ENCODE assay signal across 8 cellular contexts in the genomic region with DNA sequence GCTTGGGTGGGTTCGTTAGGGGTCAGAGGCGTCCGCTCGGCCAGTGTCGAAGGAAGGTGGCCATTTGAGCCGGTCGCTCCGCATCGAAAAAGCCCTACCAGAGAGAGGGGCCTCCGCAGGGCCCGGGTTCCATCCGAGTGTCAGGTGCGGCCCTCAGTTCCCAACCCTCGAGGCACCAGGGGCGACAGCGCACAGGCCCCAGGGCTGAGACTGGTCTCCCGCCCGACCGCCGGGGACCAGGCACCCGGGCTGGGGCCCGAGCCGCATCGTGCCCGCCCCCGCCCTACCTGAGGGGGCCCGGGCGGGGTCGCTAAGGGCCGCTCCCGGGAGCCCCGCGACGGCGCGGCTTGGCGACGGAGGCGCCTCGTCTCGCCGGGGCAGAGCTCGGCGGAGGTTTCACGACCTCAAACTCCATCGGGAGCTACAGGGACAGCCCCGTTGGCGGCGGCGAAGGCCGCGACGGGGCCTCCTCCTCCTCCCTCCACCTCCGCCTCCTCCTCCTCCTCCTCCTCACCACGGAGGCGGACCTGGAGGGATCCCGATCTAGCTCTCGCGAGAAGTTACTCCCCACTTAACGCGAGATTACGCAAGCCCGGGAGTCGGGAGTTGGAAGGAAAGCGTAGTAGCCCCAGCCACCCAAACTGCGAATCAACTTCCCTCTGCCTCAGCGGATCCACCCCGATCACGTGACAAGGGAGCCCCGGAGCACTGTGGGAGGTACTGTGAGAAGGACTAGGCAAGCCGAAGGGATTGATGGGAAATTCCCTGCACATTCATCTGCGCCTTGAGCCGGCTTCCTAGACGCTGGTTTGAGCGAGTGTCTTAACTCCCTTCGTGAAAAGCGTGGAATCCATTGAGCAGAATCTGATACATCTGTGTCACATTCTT.
DNase-seq lines count a peak whose midpoint lies in the region; ATAC-seq and TF ChIP-seq lines count a peak whose summit lies in the region.

A gene with protein sequence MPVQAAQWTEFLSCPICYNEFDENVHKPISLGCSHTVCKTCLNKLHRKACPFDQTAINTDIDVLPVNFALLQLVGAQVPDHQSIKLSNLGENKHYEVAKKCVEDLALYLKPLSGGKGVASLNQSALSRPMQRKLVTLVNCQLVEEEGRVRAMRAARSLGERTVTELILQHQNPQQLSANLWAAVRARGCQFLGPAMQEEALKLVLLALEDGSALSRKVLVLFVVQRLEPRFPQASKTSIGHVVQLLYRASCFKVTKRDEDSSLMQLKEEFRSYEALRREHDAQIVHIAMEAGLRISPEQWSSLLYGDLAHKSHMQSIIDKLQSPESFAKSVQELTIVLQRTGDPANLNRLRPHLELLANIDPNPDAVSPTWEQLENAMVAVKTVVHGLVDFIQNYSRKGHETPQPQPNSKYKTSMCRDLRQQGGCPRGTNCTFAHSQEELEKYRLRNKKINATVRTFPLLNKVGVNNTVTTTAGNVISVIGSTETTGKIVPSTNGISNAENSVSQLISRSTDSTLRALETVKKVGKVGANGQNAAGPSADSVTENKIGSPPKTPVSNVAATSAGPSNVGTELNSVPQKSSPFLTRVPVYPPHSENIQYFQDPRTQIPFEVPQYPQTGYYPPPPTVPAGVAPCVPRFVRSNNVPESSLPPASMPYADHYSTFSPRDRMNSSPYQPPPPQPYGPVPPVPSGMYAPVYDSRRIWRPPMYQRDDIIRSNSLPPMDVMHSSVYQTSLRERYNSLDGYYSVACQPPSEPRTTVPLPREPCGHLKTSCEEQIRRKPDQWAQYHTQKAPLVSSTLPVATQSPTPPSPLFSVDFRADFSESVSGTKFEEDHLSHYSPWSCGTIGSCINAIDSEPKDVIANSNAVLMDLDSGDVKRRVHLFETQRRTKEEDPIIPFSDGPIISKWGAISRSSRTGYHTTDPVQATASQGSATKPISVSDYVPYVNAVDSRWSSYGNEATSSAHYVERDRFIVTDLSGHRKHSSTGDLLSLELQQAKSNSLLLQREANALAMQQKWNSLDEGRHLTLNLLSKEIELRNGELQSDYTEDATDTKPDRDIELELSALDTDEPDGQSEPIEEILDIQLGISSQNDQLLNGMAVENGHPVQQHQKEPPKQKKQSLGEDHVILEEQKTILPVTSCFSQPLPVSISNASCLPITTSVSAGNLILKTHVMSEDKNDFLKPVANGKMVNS (minus strand): TSS at position 537 of the 888 bp plus-strand sequence. CDS start 7,850 bp downstream, outside the sequence.

- DNase-seq in NCI-H748 treated with DMSO at 0.1 percent for 48 hours (lab: John Stamatoyannopoulos, UW) (peak; percentile 98), dedifferentiated amniotic fluid mesenchymal stem cell (ENCODE audit: extremely low spot score) (peak; percentile 100), left kidney (ENCODE audit: low read depth, low spot score) (peak; percentile 100)
- DNase-seq in activated CD4-positive, alpha-beta T cell treated with anti-CD3 and anti-CD28 coated beads, Interleukin-2, amount 50 U/mL, for 24 hours (ENCODE audit: low read depth in 1 of 2, low spot score in 1 of 2): peak; percentile 86 to 99
- peak; percentile 93 to 97 for DNase-seq in stimulated activated CD4-positive, alpha-beta T cell treated with anti-CD3 and anti-CD28 coated beads, Interleukin-2, amount 100 ng/mL, for 24 hours

- ATAC-seq in GM19372 (IDR thresholded peaks at IDR 0.05; ENCODE audit: low read depth, unreplicated experiment): peak; percentile 70
- ATAC-seq in HG03558 (IDR thresholded peaks at IDR 0.05; ENCODE audit: extremely low read depth, unreplicated experiment): peak; percentile 79

- no peak for TF ChIP-seq CTCF in C4-2B (conservative IDR thresholded peaks at IDR 0.05)

- peak within 1 kb of the TSS; percentile 90 for H3K27ac ChIP-seq in C4-2B

Comparison
In these comparisons a context has a peak if more than half of its experiments do, and no peak if none do; other contexts are left out.
1. Peak in every context shown above with its lines: DNase-seq, ATAC-seq and H3K27ac ChIP-seq.